In genomic region chr2:158743899-158744298, GRCh38 we compare ENCODE assay signal across 27 cellular contexts. TPM values are rescaled to one million over a fixed set of nuclear protein-coding genes. Genes with fewer than 3 reads are reported as not detected.
"Had no signal": no experiment of that assay in that cellular context is flagged by ENCODE, and none has a peak within 500 bp of the region (broad histone marks: within the 10 kb centered on the region; RNA-seq: fewer than 3 reads in every experiment).

No MANE protein-coding gene starts in this region.

- ATAC-seq: activated CD4-positive, CD25-positive, alpha-beta regulatory T cell treated with anti-CD3 and anti-CD28 coated beads, Interleukin-2, amount 50 U/mL, for 24 hours; activated CD8-positive, alpha-beta T cell treated with anti-CD3 and anti-CD28 coated beads, Interleukin-2, amount 10 ng/mL, durations not matched to agents 7 days and 5 days; activated naive CD8-positive, alpha-beta T cell treated with anti-CD3 and anti-CD28 coated beads, Interleukin-2, amount 50 U/mL, for 24 hours; body of pancreas; lower lobe of right lung; naive thymus-derived CD4-positive, alpha-beta T cell had no signal

- H3K27me3 ChIP-seq: body of pancreas had no signal

- DNase-seq: activated CD4-positive, alpha-beta T cell treated with anti-CD3 and anti-CD28 coated beads, Interleukin-2, amount 10 ng/mL, durations not matched to agents 24 days and 14 days; activated CD8-positive, alpha-beta T cell treated with anti-CD3 and anti-CD28 coated beads, Interleukin-2, amount 10 ng/mL, durations not matched to agents 7 days and 5 days; activated gamma-delta T cell; activated naive CD4-positive, alpha-beta T cell treated with anti-CD3 and anti-CD28 coated beads, Interleukin-2, amount 50 U/mL, for 16 hours; activated naive CD8-positive, alpha-beta T cell treated with anti-CD3 and anti-CD28 coated beads, Interleukin-2, amount 50 U/mL, for 24 hours; anterior cingulate cortex; body of pancreas; effector CD4-positive, alpha-beta T cell; kidney; lower lobe of right lung; naive thymus-derived CD4-positive, alpha-beta T cell; spleen; stimulated activated CD4-positive, alpha-beta T cell treated with anti-CD3 and anti-CD28 coated beads, Interleukin-4, amount 100 ng/mL, for 24 hours had no signal

- H3K36me3 ChIP-seq: lower lobe of right lung, neural progenitor cell, spleen, tibial nerve had no signal

- H3K9me3 ChIP-seq: body of pancreas, lower lobe of right lung, spleen, tibial nerve had no signal

- H3K4me1 Mint-ChIP-seq: activated CD4-positive, alpha-beta T cell treated with anti-CD3 and anti-CD28 coated beads, Interleukin-2, amount 10 ng/mL, durations not matched to agents 24 days and 14 days; activated naive CD8-positive, alpha-beta T cell treated with anti-CD3 and anti-CD28 coated beads, Interleukin-2, amount 50 U/mL, for 24 hours had no signal

- H3K4me3 ChIP-seq: body of pancreas, lower lobe of right lung, neural progenitor cell, spleen, tibial nerve had no signal

- H3K27ac Mint-ChIP-seq: activated CD4-positive, alpha-beta T cell treated with anti-CD3 and anti-CD28 coated beads, Interleukin-2, amount 10 ng/mL, durations not matched to agents 24 days and 14 days; activated CD8-positive, alpha-beta T cell treated with anti-CD3 and anti-CD28 coated beads, Interleukin-2, amount 10 ng/mL, durations not matched to agents 7 days and 5 days; activated naive CD8-positive, alpha-beta T cell treated with anti-CD3 and anti-CD28 coated beads, Interleukin-2, amount 50 U/mL, for 24 hours; activated T-helper 1 cell treated with anti-CD3 and anti-CD28 coated beads, Interleukin-12 subunit alpha, Interleukin-12 subunit beta, Interleukin-2, Interleukin-4 antibody, amounts not matched to agents 30 ng/mL and 10 ng/mL and 1 ng/mL, durations not matched to agents 14 hours and 24 hours and 36 hours; dendritic cell treated with granulocyte-macrophage colony-stimulating factor and Interleukin-4, amounts not matched to agents 40 ng/mL and 50 ng/mL, for 4 days; naive thymus-derived CD4-positive, alpha-beta T cell; neural progenitor cell; stimulated activated naive CD8-positive, alpha-beta T cell treated with anti-CD3 and anti-CD28 coated beads, Interleukin-15, Interleukin-2, amounts not matched to agents 100 ng/mL and 50 ng/mL, for 24 hours had no signal

- H3K9me3 Mint-ChIP-seq: activated CD4-positive, alpha-beta T cell treated with anti-CD3 and anti-CD28 coated beads, Interleukin-2, amount 10 ng/mL, durations not matched to agents 24 days and 14 days; activated naive CD8-positive, alpha-beta T cell treated with anti-CD3 and anti-CD28 coated beads, Interleukin-2, amount 50 U/mL, for 24 hours; activated T-helper 1 cell treated with anti-CD3 and anti-CD28 coated beads, Interleukin-12 subunit alpha, Interleukin-12 subunit beta, Interleukin-2, Interleukin-4 antibody, amounts not matched to agents 30 ng/mL and 10 ng/mL and 1 ng/mL, durations not matched to agents 14 hours and 24 hours and 36 hours; dendritic cell treated with granulocyte-macrophage colony-stimulating factor and Interleukin-4, amounts not matched to agents 40 ng/mL and 50 ng/mL, for 4 days; naive thymus-derived CD4-positive, alpha-beta T cell; neural progenitor cell; stimulated activated naive CD8-positive, alpha-beta T cell treated with anti-CD3 and anti-CD28 coated beads, Interleukin-15, Interleukin-2, amounts not matched to agents 100 ng/mL and 50 ng/mL, for 24 hours had no signal

- H3K27ac ChIP-seq: body of pancreas, lower lobe of right lung, neural progenitor cell, spleen, tibial nerve, VCaP had no signal

- H3K4me1 ChIP-seq: body of pancreas had no signal

- H3K4me3 Mint-ChIP-seq: activated CD4-positive, alpha-beta T cell treated with anti-CD3 and anti-CD28 coated beads, Interleukin-2, amount 10 ng/mL, durations not matched to agents 24 days and 14 days; activated CD8-positive, alpha-beta T cell treated with anti-CD3 and anti-CD28 coated beads, Interleukin-2, amount 10 ng/mL, durations not matched to agents 7 days and 5 days; activated naive CD8-positive, alpha-beta T cell treated with anti-CD3 and anti-CD28 coated beads, Interleukin-2, amount 50 U/mL, for 24 hours; activated T-helper 1 cell treated with anti-CD3 and anti-CD28 coated beads, Interleukin-12 subunit alpha, Interleukin-12 subunit beta, Interleukin-2, Interleukin-4 antibody, amounts not matched to agents 30 ng/mL and 10 ng/mL and 1 ng/mL, durations not matched to agents 14 hours and 24 hours and 36 hours; dendritic cell treated with granulocyte-macrophage colony-stimulating factor and Interleukin-4, amounts not matched to agents 40 ng/mL and 50 ng/mL, for 4 days; naive thymus-derived CD4-positive, alpha-beta T cell; neural progenitor cell; stimulated activated naive CD8-positive, alpha-beta T cell treated with anti-CD3 and anti-CD28 coated beads, Interleukin-15, Interleukin-2, amounts not matched to agents 100 ng/mL and 50 ng/mL, for 24 hours had no signal

RNA-seq across cellular contexts. Expression of gene DAPL1, which starts 51.2 kb away (rescaled TPM):
- total RNA-seq: activated CD4-positive, alpha-beta T cell treated with anti-CD3 and anti-CD28 coated beads, Interleukin-2, amount 10 ng/mL, durations not matched to agents 24 days and 14 days; activated CD8-positive, alpha-beta T cell treated with anti-CD3 and anti-CD28 coated beads, Interleukin-2, amount 10 ng/mL, durations not matched to agents 7 days and 5 days; activated T-helper 1 cell treated with anti-CD3 and anti-CD28 coated beads, Interleukin-12 subunit alpha, Interleukin-12 subunit beta, Interleukin-2, Interleukin-4 antibody, amounts not matched to agents 30 ng/mL and 10 ng/mL and 1 ng/mL, durations not matched to agents 14 hours and 24 hours and 36 hours; cardiac septum; epithelial cell of proximal tubule; fibroblast of villous mesenchyme; glomerular endothelial cell; lower lobe of right lung; naive thymus-derived CD4-positive, alpha-beta T cell; posterior vena cava; T-helper 2 cell treated with Interferon-gamma antibody and Interleukin-4, amounts not matched to agents 100 ng/mL and 5 ng/mL, for 36 hours; urinary bladder had no signal
